ENCODE assay signal across 8 cellular contexts in the genomic region with DNA sequence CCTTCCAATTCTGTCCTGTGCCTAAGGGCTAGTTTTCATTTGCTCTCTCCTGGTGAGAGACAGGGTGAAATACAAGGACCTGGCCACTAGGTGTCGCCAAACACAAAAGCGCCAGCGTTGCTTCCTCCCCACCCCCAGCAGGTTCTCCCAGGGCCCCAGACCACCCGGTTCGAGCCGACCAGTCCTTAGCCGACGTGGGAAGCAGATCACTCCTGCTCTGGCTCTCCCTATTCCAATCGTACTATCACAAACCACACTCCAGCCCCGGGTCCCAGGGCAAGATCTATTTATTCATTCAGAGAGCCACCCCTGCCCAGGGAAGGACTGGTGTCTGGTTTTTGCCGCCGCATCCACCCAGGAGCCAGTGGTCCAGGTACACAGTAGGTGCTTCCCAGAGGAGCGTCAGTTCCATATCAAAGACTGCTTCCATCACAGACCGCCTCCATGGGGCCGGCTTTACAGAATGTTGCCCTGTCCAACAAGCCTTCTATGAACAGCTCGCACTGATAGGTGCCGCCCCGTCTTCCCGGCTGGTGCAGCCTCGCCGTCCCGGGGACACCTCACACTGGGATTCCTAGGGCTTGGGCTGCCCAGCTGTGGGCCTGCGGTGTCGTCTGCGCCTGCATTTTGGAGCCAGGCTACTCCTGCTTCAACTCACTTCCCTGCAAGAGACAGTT.
DNase-seq lines count a peak whose midpoint lies in the region; ATAC-seq lines count a peak whose summit lies in the region.

No MANE protein-coding gene starts in this region.

- DNase-seq in DMS153 (lab: John Stamatoyannopoulos, UW), result peak; percentile 51
- peak; percentile 53 to 68 for DNase-seq in NOMO-1 (lab: John Stamatoyannopoulos, UW; ENCODE audit: unreplicated experiment in 2 of 2)
- peak; percentile 40 for DNase-seq in activated CD8-positive, alpha-beta memory T cell treated with anti-CD3 and anti-CD28 coated beads, Interleukin-2, amount 50 U/mL, for 1 hour (ENCODE audit: extremely low read depth)
- DNase-seq in epidermal melanocyte (ENCODE audit: insufficient read length, low spot score), result peak; percentile 97
- peak; percentile 87 for DNase-seq in midbrain (lab: John Stamatoyannopoulos, UW)
- peak; percentile 47 to 51 for DNase-seq in stimulated activated CD8-positive, alpha-beta memory T cell treated with anti-CD3 and anti-CD28 coated beads, Interleukin-4, amount 100 ng/mL, for 1 hour (ENCODE audit: low read depth in 2 of 2, low spot score in 1 of 2)

- ATAC-seq in HG03521 (IDR thresholded peaks at IDR 0.05; ENCODE audit: unreplicated experiment) (peak; percentile 45), GM19328 (IDR thresholded peaks at IDR 0.05; ENCODE audit: unreplicated experiment) (no peak)

Comparison
In these comparisons a context has a peak if more than half of its experiments do, and no peak if none do; other contexts are left out.
1. DNase-seq: peak in every context shown above with its lines; median percentile 97 in epidermal melanocyte; 87 in midbrain; 60 in NOMO-1; 51 in DMS153; 49 in stimulated activated CD8-positive, alpha-beta memory T cell treated with anti-CD3 and anti-CD28 coated beads, Interleukin-4, amount 100 ng/mL, for 1 hour; 40 in activated CD8-positive, alpha-beta memory T cell treated with anti-CD3 and anti-CD28 coated beads, Interleukin-2, amount 50 U/mL, for 1 hour.